Comparison of ENCODE assay signal across 27 cellular contexts in the genomic region with DNA sequence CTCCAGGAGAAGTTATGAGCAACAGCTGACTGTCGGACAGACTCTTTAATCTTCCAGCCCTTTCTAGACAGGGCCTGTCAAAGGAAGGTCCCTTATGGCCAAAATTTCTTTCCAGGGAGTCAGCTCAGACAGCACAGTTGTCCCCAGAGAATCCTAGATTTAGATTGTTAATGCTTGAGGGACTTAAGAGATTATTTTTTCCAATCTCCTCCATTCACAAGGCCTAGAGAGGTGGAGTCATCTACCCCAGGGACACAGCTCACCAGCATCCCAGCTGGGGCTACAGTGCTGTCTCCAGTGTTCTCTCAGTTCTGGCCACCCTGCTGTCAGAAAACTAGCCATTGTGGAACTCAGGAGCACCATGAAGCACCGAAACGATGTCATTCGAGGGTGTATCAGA. TPM values are rescaled to one million over a fixed set of nuclear protein-coding genes. Genes with fewer than 3 reads are reported as not detected.
"Had no signal": no experiment of that assay in that cellular context is flagged by ENCODE, and none has a peak within 500 bp of the region (broad histone marks: within the 10 kb centered on the region; RNA-seq: fewer than 3 reads in every experiment).

No MANE protein-coding gene starts in this region.

- H3K4me1 ChIP-seq: left ventricle myocardium inferior, pancreas, prostate gland, spleen, tibial nerve, uterus had no signal

- H3K4me3 ChIP-seq: left ventricle myocardium inferior, lung, mucosa of descending colon, pancreas, prostate gland, spleen, tibial nerve, uterus had no signal

- ATAC-seq: mucosa of descending colon; naive thymus-derived CD4-positive, alpha-beta T cell; natural killer cell treated with Interleukin-12 subunit alpha and Interleukin-12 subunit beta and Interleukin-15 and Interleukin-18, amount 100 ng/mL, for 72 hours; pancreas; right cardiac atrium; sciatic nerve; stimulated activated effector memory CD8-positive, alpha-beta T cell treated with anti-CD3 and anti-CD28 coated beads, Interleukin-12 subunit alpha, Interleukin-12 subunit beta, amount 100 ng/mL, for 72 hours had no signal

- H3K36me3 ChIP-seq: left ventricle myocardium inferior, pancreas, prostate gland, spleen, tibial nerve, uterus had no signal

- H3K27me3 ChIP-seq: uterus had no signal

- H3K27ac ChIP-seq: left ventricle myocardium inferior, pancreas, prostate gland, spleen, tibial nerve, uterus had no signal

- H3K4me1 Mint-ChIP-seq: memory B cell; neural crest cell; stimulated activated effector memory CD8-positive, alpha-beta T cell treated with anti-CD3 and anti-CD28 coated beads, Interleukin-12 subunit alpha, Interleukin-12 subunit beta, amount 100 ng/mL, for 72 hours had no signal

- H3K9me3 Mint-ChIP-seq: memory B cell; naive thymus-derived CD4-positive, alpha-beta T cell; natural killer cell treated with Interleukin-12 subunit alpha and Interleukin-12 subunit beta and Interleukin-15 and Interleukin-18, amount 100 ng/mL, for 72 hours; neural crest cell; stimulated activated effector memory CD8-positive, alpha-beta T cell treated with anti-CD3 and anti-CD28 coated beads, Interleukin-12 subunit alpha, Interleukin-12 subunit beta, amount 100 ng/mL, for 72 hours; stimulated activated naive CD8-positive, alpha-beta T cell treated with anti-CD3 and anti-CD28 coated beads, Interleukin-15, Interleukin-2, amounts not matched to agents 100 ng/mL and 50 ng/mL, for 24 hours; type B pancreatic cell had no signal

- H3K27ac Mint-ChIP-seq: memory B cell; naive thymus-derived CD4-positive, alpha-beta T cell; natural killer cell treated with Interleukin-12 subunit alpha and Interleukin-12 subunit beta and Interleukin-15 and Interleukin-18, amount 100 ng/mL, for 72 hours; stimulated activated effector memory CD8-positive, alpha-beta T cell treated with anti-CD3 and anti-CD28 coated beads, Interleukin-12 subunit alpha, Interleukin-12 subunit beta, amount 100 ng/mL, for 72 hours; stimulated activated naive CD8-positive, alpha-beta T cell treated with anti-CD3 and anti-CD28 coated beads, Interleukin-15, Interleukin-2, amounts not matched to agents 100 ng/mL and 50 ng/mL, for 24 hours; type B pancreatic cell had no signal

- H3K9me3 ChIP-seq: left ventricle myocardium inferior, mucosa of descending colon, pancreas, prostate gland, spleen, tibial nerve, uterus had no signal

- H3K4me3 Mint-ChIP-seq: memory B cell; naive thymus-derived CD4-positive, alpha-beta T cell; natural killer cell treated with Interleukin-12 subunit alpha and Interleukin-12 subunit beta and Interleukin-15 and Interleukin-18, amount 100 ng/mL, for 72 hours; neural crest cell; stimulated activated effector memory CD8-positive, alpha-beta T cell treated with anti-CD3 and anti-CD28 coated beads, Interleukin-12 subunit alpha, Interleukin-12 subunit beta, amount 100 ng/mL, for 72 hours; stimulated activated naive CD8-positive, alpha-beta T cell treated with anti-CD3 and anti-CD28 coated beads, Interleukin-15, Interleukin-2, amounts not matched to agents 100 ng/mL and 50 ng/mL, for 24 hours; type B pancreatic cell had no signal

- DNase-seq: islet precursor cell; left ventricle myocardium inferior; midbrain; mucosa of descending colon; naive thymus-derived CD4-positive, alpha-beta T cell; nucleus accumbens; pancreas; posterior cingulate gyrus; retina; right cardiac atrium; small intestine; spleen; stimulated activated CD4-positive, alpha-beta T cell treated with anti-CD3 and anti-CD28 coated beads, Interleukin-4, amount 100 ng/mL, for 24 hours; stimulated activated naive CD4-positive, alpha-beta T cell; uterus had no signal

- H3K36me3 Mint-ChIP-seq: memory B cell; naive thymus-derived CD4-positive, alpha-beta T cell; natural killer cell treated with Interleukin-12 subunit alpha and Interleukin-12 subunit beta and Interleukin-15 and Interleukin-18, amount 100 ng/mL, for 72 hours; stimulated activated effector memory CD8-positive, alpha-beta T cell treated with anti-CD3 and anti-CD28 coated beads, Interleukin-12 subunit alpha, Interleukin-12 subunit beta, amount 100 ng/mL, for 72 hours; type B pancreatic cell had no signal

RNA-seq across cellular contexts. Expression of a gene that starts 7.8 kb away (rescaled TPM):
- total RNA-seq: myocyte, osteoblast had no signal

RNA-seq across cellular contexts. Expression of a gene that starts 35.3 kb away (rescaled TPM):
- total RNA-seq: myocyte, osteoblast had no signal
